In the genomic region with DNA sequence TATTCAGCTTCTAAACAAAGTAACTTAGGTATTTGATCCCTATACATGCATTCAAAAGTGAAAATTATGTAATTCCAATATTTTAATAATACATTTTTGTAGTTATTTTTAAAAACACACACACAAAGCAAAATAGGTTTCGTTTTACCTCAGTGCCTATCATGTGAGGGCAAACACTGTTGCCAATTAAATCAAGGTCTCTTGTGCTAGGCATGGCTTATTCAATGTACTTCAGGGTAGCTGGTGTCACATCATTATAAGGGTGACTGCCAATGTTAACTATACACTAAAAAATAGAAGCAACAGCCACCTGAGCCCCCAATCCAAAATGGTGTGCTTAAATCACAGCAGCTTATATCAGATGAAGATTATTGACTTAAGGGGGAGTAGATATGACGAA, we compare ENCODE assay signal across 18 cellular contexts.
DNase-seq lines count a peak whose midpoint lies in the region; ATAC-seq and TF ChIP-seq lines count a peak whose summit lies in the region.
"Had no signal": no experiment of that assay in that cellular context is flagged by ENCODE, and none has a peak within 500 bp of the region (broad histone marks: within the 10 kb centered on the region; RNA-seq: fewer than 3 reads in every experiment).

No MANE protein-coding gene starts in this region.

- no peak overlapping the region for H4K91ac ChIP-seq in IMR-90 (ENCODE audit: insufficient read depth, low read depth, low read length)

- H3K56ac ChIP-seq in IMR-90 (ENCODE audit: extremely low read depth, insufficient read depth, low read length): no peak overlapping the region

- H3K4me3 Mint-ChIP-seq in activated T-helper 1 cell treated with anti-CD3 and anti-CD28 coated beads, Interleukin-12 subunit alpha, Interleukin-12 subunit beta, Interleukin-2, Interleukin-4 antibody, amounts not matched to agents 30 ng/mL and 10 ng/mL and 1 ng/mL, durations not matched to agents 14 hours and 24 hours and 36 hours: no peak overlapping the region
- H3K4me3 Mint-ChIP-seq in osteocyte (ENCODE audit: unreplicated experiment) (peak overlapping the region; percentile 28), HFFc6 (no peak overlapping the region)
- H3K4me3 Mint-ChIP-seq: CD4-positive, alpha-beta T cell had no signal

- peaks cover 18% of the 10 kb centered on the region for H3K4me1 Mint-ChIP-seq in activated T-helper 1 cell treated with anti-CD3 and anti-CD28 coated beads, Interleukin-12 subunit alpha, Interleukin-12 subunit beta, Interleukin-2, Interleukin-4 antibody, amounts not matched to agents 30 ng/mL and 10 ng/mL and 1 ng/mL, durations not matched to agents 14 hours and 24 hours and 36 hours (ENCODE audit: low read depth)
- peaks cover 32% of the 10 kb centered on the region for H3K4me1 Mint-ChIP-seq in osteocyte (ENCODE audit: unreplicated experiment)
- peaks cover 22% of the 10 kb centered on the region for H3K4me1 Mint-ChIP-seq in HFFc6 (ENCODE audit: low read depth)

- no peak overlapping the region for H3K23ac ChIP-seq in IMR-90 (ENCODE audit: low read depth, low read length)

- H3K9me1 ChIP-seq in IMR-90 (ENCODE audit: insufficient read depth, low read length): no peaks in the 10 kb centered on the region

- H4K20me1 ChIP-seq in IMR-90 (ENCODE audit: insufficient read depth, low read length): no peaks in the 10 kb centered on the region
- H4K20me1 ChIP-seq: BLaER1 treated with 17β-estradiol and CSF1 and Interleukin-3, amounts not matched to agents 10 nM and 100 nM had no signal

- H3K36me3 Mint-ChIP-seq in activated T-helper 1 cell treated with anti-CD3 and anti-CD28 coated beads, Interleukin-12 subunit alpha, Interleukin-12 subunit beta, Interleukin-2, Interleukin-4 antibody, amounts not matched to agents 30 ng/mL and 10 ng/mL and 1 ng/mL, durations not matched to agents 14 hours and 24 hours and 36 hours (ENCODE audit: low read depth): peaks cover 18% of the 10 kb centered on the region
- H3K36me3 Mint-ChIP-seq in osteocyte (ENCODE audit: unreplicated experiment) (peaks cover 2% of the 10 kb centered on the region), HFFc6 (ENCODE audit: low read depth) (no peaks in the 10 kb centered on the region)

- peak overlapping the region; percentile 27 for H2BK5ac ChIP-seq in IMR-90 (ENCODE audit: low read depth, low read length, poor library complexity, severe bottlenecking)

- H3K4me3 ChIP-seq in IMR-90 (ENCODE audit: insufficient read depth, low read depth, low read length): no peak overlapping the region
- H3K4me3 ChIP-seq: BLaER1 treated with 17β-estradiol and CSF1 and Interleukin-3, amounts not matched to agents 10 nM and 100 nM; SK-N-MC had no signal

- DNase-seq in NCI-H1436 (lab: John Stamatoyannopoulos, UW): peak; percentile 13
- no peak for DNase-seq in NCI-H1436 treated with DMSO at 0.1 percent for 48 hours (lab: John Stamatoyannopoulos, UW)
- no peak for DNase-seq in IMR-90
- DNase-seq in activated T-helper 1 cell treated with anti-CD3 and anti-CD28 coated beads, Interleukin-12 subunit alpha, Interleukin-12 subunit beta, Interleukin-2, Interleukin-4 antibody, amounts not matched to agents 30 ng/mL and 10 ng/mL and 1 ng/mL, durations not matched to agents 14 hours and 24 hours and 36 hours (ENCODE audit: low spot score): no peak
- DNase-seq in osteocyte (ENCODE audit: extremely low spot score, unreplicated experiment): no peak
- no peak for DNase-seq in omental fat pad (ENCODE audit: low spot score)
- DNase-seq in HFFc6: no peak
- DNase-seq: AML-193; CD4-positive, alpha-beta T cell; NCI-H1048; NCI-H187; NCI-H2081 treated with DMSO at 0.1 percent for 48 hours; NCI-H446 treated with DMSO at 0.1 percent for 48 hours; NCI-H526; SIG-M5 had no signal

- H3K79me1 ChIP-seq in IMR-90 (ENCODE audit: low read depth in 1 of 2, low read length in 2 of 2): no peaks in the 10 kb centered on the region

- peak overlapping the region; percentile 78; the same call in 1 of the 2 replicates for H3K14ac ChIP-seq in IMR-90 (replicated peaks; ENCODE audit: low read depth, low read length)

- no CpG with 5 or more reads among the region's 2 CpGs for WGBS in IMR-90 (ENCODE audit: extremely low coverage in 2 of 2, insufficient read length in 1 of 2), 2 experiments

- no peaks in the 10 kb centered on the region for H3K9me3 ChIP-seq in IMR-90 (ENCODE audit: control insufficient read depth, insufficient read depth, low read length)
- H3K9me3 ChIP-seq: BLaER1 treated with 17β-estradiol and CSF1 and Interleukin-3, amounts not matched to agents 10 nM and 100 nM had no signal

- peak overlapping the region; percentile 69 for H3K4me2 ChIP-seq in IMR-90 (ENCODE audit: low read depth, low read length)
- H3K4me2 ChIP-seq: BLaER1 treated with 17β-estradiol and CSF1 and Interleukin-3, amounts not matched to agents 10 nM and 100 nM had no signal

- dilution Hi-C loops in IMR-90 (cut with HindIII; ENCODE audit: low sequenced_read_pairs, unreplicated experiment): no loop called here

- intact Hi-C loops in IMR-90 (cut with micrococcal nuclease): no loop called here
- intact Hi-C loops in activated T-helper 1 cell treated with anti-CD3 and anti-CD28 coated beads, Interleukin-12 subunit alpha, Interleukin-12 subunit beta, Interleukin-2, Interleukin-4 antibody, amounts not matched to agents 30 ng/mL and 10 ng/mL and 1 ng/mL, durations not matched to agents 14 hours and 24 hours and 36 hours (cut with micrococcal nuclease): loop anchor here (1.0 to 5.0 kb wide), 4 partner anchors 10 to 515 kb away; no protein-coding TSS in a partner anchor

- 0 out of 2 replicates have a peak overlapping the region, but pooled peaks have one; percentile 30 for H2BK120ac ChIP-seq in IMR-90 (ENCODE audit: low read depth, low read length)

- H3K27me3 ChIP-seq in IMR-90 (ENCODE audit: control insufficient read depth, insufficient read depth, low read length): no peaks in the 10 kb centered on the region
- H3K27me3 ChIP-seq: BLaER1 treated with 17β-estradiol and CSF1 and Interleukin-3, amounts not matched to agents 10 nM and 100 nM had no signal

- POLR2A ChIA-PET in IMR-90 (lab: Charles Lee; ENCODE audit: unreplicated experiment): no interaction called here

- H3K9ac ChIP-seq in IMR-90 (ENCODE audit: low read depth, low read length): no peak overlapping the region
- H3K9ac ChIP-seq: BLaER1 treated with 17β-estradiol and CSF1 and Interleukin-3, amounts not matched to agents 10 nM and 100 nM had no signal

- peaks cover 6% of the 10 kb centered on the region; the same call in 1 of the 2 replicates for H3K4me1 ChIP-seq in IMR-90 (ENCODE audit: control insufficient read depth, insufficient read depth, low read length)

- H2AK5ac ChIP-seq in IMR-90 (ENCODE audit: low read depth, low read length): no peak overlapping the region

- TF ChIP-seq CTCF in IMR-90 (conservative IDR thresholded peaks at IDR 0.05; ENCODE audit: low read depth, low read length) (no peak), osteocyte (IDR thresholded peaks at IDR 0.05) (no peak), omental fat pad (IDR thresholded peaks at IDR 0.05) (no peak), HFFc6 (IDR thresholded peaks at IDR 0.05) (no peak)

- no peak overlapping the region for H2BK15ac ChIP-seq in IMR-90 (ENCODE audit: low read depth, low read length)

- H3K27ac ChIP-seq in IMR-90 (ENCODE audit: insufficient read depth, low read length): peak overlapping the region; percentile 21; the same call in 1 of the 2 replicates
- H3K27ac ChIP-seq: BLaER1 treated with 17β-estradiol and CSF1 and Interleukin-3, amounts not matched to agents 10 nM and 100 nM; HL-60; SK-N-MC had no signal

- H2AFZ ChIP-seq in IMR-90 (replicated peaks; ENCODE audit: low read length, poor library complexity): no peak overlapping the region

- H2AK9ac ChIP-seq in IMR-90 (replicated peaks; ENCODE audit: low read depth, low read length, poor library complexity): no peak overlapping the region

- H3K4ac ChIP-seq in IMR-90 (ENCODE audit: low read depth, low read length): no peak overlapping the region

- BruUV-seq in IMR-90 (replicated peaks; lab: Mats Ljungman, UMichigan): no TSS peak

- no peaks in the 10 kb centered on the region for H3K27me3 Mint-ChIP-seq in activated T-helper 1 cell treated with anti-CD3 and anti-CD28 coated beads, Interleukin-12 subunit alpha, Interleukin-12 subunit beta, Interleukin-2, Interleukin-4 antibody, amounts not matched to agents 30 ng/mL and 10 ng/mL and 1 ng/mL, durations not matched to agents 14 hours and 24 hours and 36 hours (ENCODE audit: insufficient read depth)
- no peaks in the 10 kb centered on the region for H3K27me3 Mint-ChIP-seq in osteocyte (ENCODE audit: unreplicated experiment)
- no peaks in the 10 kb centered on the region for H3K27me3 Mint-ChIP-seq in HFFc6 (ENCODE audit: insufficient read depth)
- H3K27me3 Mint-ChIP-seq: CD4-positive, alpha-beta T cell had no signal

- TF ChIP-seq POLR2A in IMR-90 (IDR thresholded peaks at IDR 0.05; ENCODE audit: low read depth, low read length): no peak

- no peaks in the 10 kb centered on the region for H3K9me3 Mint-ChIP-seq in activated T-helper 1 cell treated with anti-CD3 and anti-CD28 coated beads, Interleukin-12 subunit alpha, Interleukin-12 subunit beta, Interleukin-2, Interleukin-4 antibody, amounts not matched to agents 30 ng/mL and 10 ng/mL and 1 ng/mL, durations not matched to agents 14 hours and 24 hours and 36 hours
- H3K9me3 Mint-ChIP-seq in osteocyte (ENCODE audit: unreplicated experiment) (no peaks in the 10 kb centered on the region), HFFc6 (no peaks in the 10 kb centered on the region)
- H3K9me3 Mint-ChIP-seq: CD4-positive, alpha-beta T cell had no signal

- H2BK20ac ChIP-seq in IMR-90 (ENCODE audit: low read depth, low read length): no peak overlapping the region

- no peaks in the 10 kb centered on the region for H3K36me3 ChIP-seq in IMR-90 (ENCODE audit: control insufficient read depth, insufficient read depth, low read length)

- in situ Hi-C loops in IMR-90 (cut with MboI; ENCODE audit: low sequenced_read_pairs): no loop called here

- CTCF ChIA-PET in IMR-90 (lab: Yijun Ruan, JAX): interaction anchor here (0.6 to 1.0 kb wide), 3 partner anchors 49 to 99 kb away, joined by 3 read pairs; no protein-coding TSS in a partner anchor

- H3K27ac Mint-ChIP-seq in activated T-helper 1 cell treated with anti-CD3 and anti-CD28 coated beads, Interleukin-12 subunit alpha, Interleukin-12 subunit beta, Interleukin-2, Interleukin-4 antibody, amounts not matched to agents 30 ng/mL and 10 ng/mL and 1 ng/mL, durations not matched to agents 14 hours and 24 hours and 36 hours: peak overlapping the region; percentile 22
- H3K27ac Mint-ChIP-seq in osteocyte (ENCODE audit: unreplicated experiment): peak overlapping the region; percentile 85
- no peak overlapping the region for H3K27ac Mint-ChIP-seq in HFFc6
- H3K27ac Mint-ChIP-seq: CD4-positive, alpha-beta T cell had no signal

- peak overlapping the region; percentile 50; the same call in 1 of the 2 replicates for H3K18ac ChIP-seq in IMR-90 (ENCODE audit: low read depth, low read length)

- ATAC-seq in IMR-90 (ENCODE audit: low read depth): no peak
- ATAC-seq in omental fat pad (ENCODE audit: low FRiP score): no peak

- no peak overlapping the region for H4K5ac ChIP-seq in IMR-90 (ENCODE audit: low read depth, low read length)

- no peak for TF ChIP-seq RAD21 in IMR-90 (IDR thresholded peaks at IDR 0.05; ENCODE audit: low read length)

- no peak overlapping the region for H4K8ac ChIP-seq in IMR-90 (ENCODE audit: low read depth in 2 of 2, low read length in 2 of 2)

TF ChIP-seq in IMR-90, 13 proteins besides CTCF, POLR2A, EP300 and RAD21:
- no peak for TF ChIP-seq NFE2L2 (IDR thresholded peaks at IDR 0.05; ENCODE audit: low read depth, low read length)
